ENCODE assay signal across 17 cellular contexts in genomic region chr11:123567466-123567865, GRCh38.
"Had no signal": no experiment of that assay in that cellular context is flagged by ENCODE, and none has a peak within 500 bp of the region (broad histone marks: within the 10 kb centered on the region; RNA-seq: fewer than 3 reads in every experiment).

No MANE protein-coding gene starts in this region.

- H3K27me3 ChIP-seq: brain microvascular endothelial cell, gastrocnemius medialis, heart left ventricle, ovary, upper lobe of right lung had no signal

- DNase-seq: activated naive CD8-positive, alpha-beta T cell treated with anti-CD3 and anti-CD28 coated beads for 36 hours; brain microvascular endothelial cell; cortex of kidney; effector CD8-positive, alpha-beta T cell; gastrocnemius medialis; heart left ventricle; kidney; mesenchymal stem cell; naive thymus-derived CD8-positive, alpha-beta T cell; stimulated activated CD4-positive, alpha-beta T cell treated with anti-CD3 and anti-CD28 coated beads, Interleukin-4, amount 100 ng/mL, for 1 hour; upper lobe of right lung had no signal

- ATAC-seq: activated CD4-positive, CD25-positive, alpha-beta regulatory T cell treated with anti-CD3 and anti-CD28 coated beads, Interleukin-2, amount 50 U/mL, for 24 hours; esophagus mucosa; gastrocnemius medialis; heart left ventricle; naive thymus-derived CD8-positive, alpha-beta T cell; sciatic nerve; upper lobe of right lung had no signal

- H3K4me3 ChIP-seq: gastrocnemius medialis, heart left ventricle, ovary, smooth muscle cell, thoracic aorta, upper lobe of right lung had no signal

- H3K4me1 ChIP-seq: upper lobe of right lung had no signal

- H3K36me3 ChIP-seq: brain microvascular endothelial cell, gastrocnemius medialis, heart left ventricle, ovary, thoracic aorta, upper lobe of right lung had no signal

- H3K9me3 ChIP-seq: gastrocnemius medialis, heart left ventricle, ovary, thoracic aorta, upper lobe of right lung had no signal

- H3K27ac ChIP-seq: brain microvascular endothelial cell, gastrocnemius medialis, heart left ventricle, ovary, thoracic aorta, upper lobe of right lung had no signal
